In genomic region chr5:124888622-124889521, GRCh38 we compare ENCODE assay signal across 1 cellular context.
TF ChIP-seq lines count a peak whose summit lies in the region.

No MANE protein-coding gene starts in this region.

TF ChIP-seq in IMR-90, 13 proteins besides CTCF, POLR2A, EP300 and RAD21 (continued from another document):
- TF ChIP-seq ELK1 (IDR thresholded peaks at IDR 0.05; ENCODE audit: borderline replicate concordance, low read depth, low read length), result no peak
